ENCODE assay signal across 9 cellular contexts in genomic region chr15:90553248-90553745, GRCh38. TPM values are rescaled to one million over a fixed set of nuclear protein-coding genes. Genes with fewer than 3 reads are reported as not detected.
DNase-seq lines count a peak whose midpoint lies in the region; ATAC-seq and TF ChIP-seq lines count a peak whose summit lies in the region.
"Had no signal": no experiment of that assay in that cellular context is flagged by ENCODE, and none has a peak within 500 bp of the region (broad histone marks: within the 10 kb centered on the region; RNA-seq: fewer than 3 reads in every experiment).

No MANE protein-coding gene starts in this region.

- H3K9me3 ChIP-seq in breast epithelium (no peaks in the 10 kb centered on the region), right lobe of liver (no peaks in the 10 kb centered on the region), thymus (ENCODE audit: control insufficient read depth) (no peaks in the 10 kb centered on the region)

- intact Hi-C loops in breast epithelium (cut with DNase I; ENCODE audit: low total_unique reads) (no loop called here), right lobe of liver (cut with DNase I) (no loop called here)

- ATAC-seq in right lobe of liver, result no peak
- no peak for ATAC-seq in GM21723 (IDR thresholded peaks at IDR 0.05; ENCODE audit: unreplicated experiment)
- ATAC-seq in HG02610 (IDR thresholded peaks at IDR 0.05; ENCODE audit: unreplicated experiment), result no peak

- no peak for TF ChIP-seq CTCF in breast epithelium (IDR thresholded peaks at IDR 0.05)
- no peak for TF ChIP-seq CTCF in right lobe of liver (IDR thresholded peaks at IDR 0.05)

- H3K4me3 ChIP-seq in breast epithelium (peak overlapping the region in 2 of 3 donors; percentile 6 to 21), right lobe of liver (no peak overlapping the region), thymus (ENCODE audit: low read length) (no peak overlapping the region)

- peak; percentile 84 for DNase-seq in HCEC 1CT
- no peak for DNase-seq in breast epithelium (ENCODE audit: low spot score in 2 of 2)
- DNase-seq in right lobe of liver, result no peak
- no peak for DNase-seq in retina
- DNase-seq in stimulated activated CD4-positive, alpha-beta T cell treated with anti-CD3 and anti-CD28 coated beads, Interleukin-15, amount 100 ng/mL, for 24 hours, result no peak
- DNase-seq: trophoblast cell had no signal

- no peaks in the 10 kb centered on the region for H3K27me3 ChIP-seq in breast epithelium
- H3K27me3 ChIP-seq in right lobe of liver, result no peaks in the 10 kb centered on the region
- no peaks in the 10 kb centered on the region for H3K27me3 ChIP-seq in thymus (ENCODE audit: control insufficient read depth, insufficient read depth)

- WGBS in right lobe of liver (ENCODE audit: insufficient coverage, low coverage, low lambda C conversion rate, missing lambda C conversion rate), result 29% methylated on average over 7 of the region's 7 CpGs
- WGBS in thymus, result 96% methylated on average over 7 of the region's 7 CpGs

- no peaks in the 10 kb centered on the region for H3K36me3 ChIP-seq in breast epithelium
- H3K36me3 ChIP-seq in right lobe of liver, result no peaks in the 10 kb centered on the region
- peaks cover 5% of the 10 kb centered on the region for H3K36me3 ChIP-seq in thymus (ENCODE audit: control insufficient read depth, insufficient read depth)

- H3K4me1 ChIP-seq in breast epithelium (peaks cover 0 to 1% of the 10 kb centered on the region in 2 donors), right lobe of liver (peaks cover 0 to 35% (median 12%) of the 10 kb centered on the region in 4 donors), thymus (ENCODE audit: control insufficient read depth, insufficient read depth, low read length) (peaks cover 12% of the 10 kb centered on the region)

- TF ChIP-seq POLR2A in breast epithelium (IDR thresholded peaks at IDR 0.05) (no peak), right lobe of liver (IDR thresholded peaks at IDR 0.05) (no peak)

- H3K27ac ChIP-seq in breast epithelium (peak overlapping the region; percentile 39 to 67), right lobe of liver (peak overlapping the region; percentile 1 to 22 (median 17)), thymus (ENCODE audit: low read depth) (peak overlapping the region; percentile 20)

RNA-seq across cellular contexts. Expression of gene CRTC3, which starts 23.6 kb away (rescaled TPM):
- 10 to 100 TPM; 29.4 to 40.6 (median 36.2) TPM for total RNA-seq in breast epithelium
- total RNA-seq in right lobe of liver, result 10 to 100 TPM in 4 of 6 experiments, 1 to 10 TPM in 2; 8.4 to 16.2 (median 11.3) TPM
- 17.9 TPM for polyA plus RNA-seq in thymus

Comparison
In these comparisons a context has a peak if more than half of its experiments do, and no peak if none do; other contexts are left out.
1. H3K4me3 ChIP-seq: peak in breast epithelium (2 of 3); none in right lobe of liver (0 of 3) and thymus (single experiment).
2. Peak in every context shown above with its lines, with median percentiles within 50 percentile points of each other: H3K27ac ChIP-seq.